In the genomic region with DNA sequence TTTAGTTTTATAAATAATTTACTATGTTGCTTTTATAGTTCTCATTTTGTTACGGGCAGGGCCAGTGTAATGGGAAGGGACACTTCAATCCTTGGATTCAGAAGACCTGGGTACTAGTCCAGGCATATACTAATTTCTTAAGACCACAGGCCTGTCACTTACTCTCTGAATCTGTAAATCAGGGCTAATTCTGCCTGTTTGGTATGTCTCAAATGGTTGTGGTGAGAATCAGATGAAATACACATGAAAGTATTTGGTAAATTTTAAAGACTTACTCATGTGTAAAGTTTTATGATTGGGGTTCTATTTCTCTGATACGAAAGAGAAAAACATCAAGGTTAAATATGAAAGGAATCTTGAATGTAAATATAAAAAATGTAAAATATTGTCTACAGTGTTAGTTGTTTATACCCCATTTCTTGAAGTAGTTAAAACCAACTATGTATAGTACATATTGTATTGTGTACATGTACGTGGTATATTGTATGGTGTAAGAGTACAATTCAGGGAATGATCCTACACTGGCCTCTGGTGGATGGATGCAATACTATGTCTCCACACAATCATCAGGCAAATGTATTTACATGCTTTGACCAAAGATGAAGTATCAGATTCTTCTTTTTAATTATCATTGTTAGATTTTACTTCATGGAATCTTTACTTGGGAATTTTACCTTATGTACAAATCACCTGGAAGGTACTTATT, we compare ENCODE assay signal across 8 cellular contexts. TPM values are rescaled to one million over a fixed set of nuclear protein-coding genes. Genes with fewer than 3 reads are reported as not detected.
A peak's percentile ranks its signal among the peaks of the same experiment; 100 is the strongest.
DNase-seq lines count a peak whose midpoint lies in the region; ATAC-seq lines count a peak whose summit lies in the region.

No MANE protein-coding gene starts in this region.

- H3K9me3 Mint-ChIP-seq in naive thymus-derived CD8-positive, alpha-beta T cell, result no peaks in the 10 kb centered on the region

- H3K27me3 Mint-ChIP-seq in naive thymus-derived CD8-positive, alpha-beta T cell, result peaks cover 10 to 29% (median 15%) of the 10 kb centered on the region in 5 donors

- no peaks in the 10 kb centered on the region for H3K36me3 Mint-ChIP-seq in naive thymus-derived CD8-positive, alpha-beta T cell

- H3K4me3 Mint-ChIP-seq in naive thymus-derived CD8-positive, alpha-beta T cell, result no peak overlapping the region

- ATAC-seq in GM21360 (IDR thresholded peaks at IDR 0.05; ENCODE audit: unreplicated experiment), result peak; percentile 66
- no peak for ATAC-seq in naive thymus-derived CD8-positive, alpha-beta T cell

- POLR2A ChIA-PET in naive thymus-derived CD8-positive, alpha-beta T cell (lab: Charles Lee), result no interaction called here

- peak; percentile 42 for DNase-seq in D341Med (ENCODE audit: low spot score)
- peak; percentile 47 to 65 for DNase-seq in Kasumi-1 (lab: John Stamatoyannopoulos, UW)
- peak; percentile 62 for DNase-seq in astrocyte of the hippocampus (ENCODE audit: low read depth, low spot score)
- peak; percentile 31 for DNase-seq in medulla oblongata (ENCODE audit: extremely low spot score)
- no peak for DNase-seq in C1 segment of cervical spinal cord (lab: John Stamatoyannopoulos, UW)
- no peak for DNase-seq in naive thymus-derived CD8-positive, alpha-beta T cell
- no peak for DNase-seq in stimulated activated CD4-positive, alpha-beta T cell treated with anti-CD3 and anti-CD28 coated beads, Interleukin-1b, Interleukin-23, amount 100 ng/mL, for 48 hours

- peaks cover 0 to 10% (median 0%) of the 10 kb centered on the region in 4 donors for H3K4me1 Mint-ChIP-seq in naive thymus-derived CD8-positive, alpha-beta T cell

- H3K27ac Mint-ChIP-seq in naive thymus-derived CD8-positive, alpha-beta T cell, result no peak overlapping the region

RNA-seq across cellular contexts. Expression of a gene that starts 24.5 kb away (rescaled TPM):
- not detected for total RNA-seq in naive thymus-derived CD8-positive, alpha-beta T cell
- polyA plus RNA-seq in naive thymus-derived CD8-positive, alpha-beta T cell, result not detected

RNA-seq across cellular contexts. Expression of a gene that starts 28.3 kb away (rescaled TPM):
- total RNA-seq in naive thymus-derived CD8-positive, alpha-beta T cell, result 1 to 10 TPM; 2.4 TPM
- 1 to 10 TPM; 2.7 to 4.7 (median 2.8) TPM for polyA plus RNA-seq in naive thymus-derived CD8-positive, alpha-beta T cell

RNA-seq across cellular contexts. Expression of a gene that starts 54.8 kb away (rescaled TPM):
- under 1 TPM; 0.58 to 0.68 TPM for total RNA-seq in naive thymus-derived CD8-positive, alpha-beta T cell
- under 1 TPM in 2 of 3 donors, not detected in 1; 0.05 to 0.24 TPM for polyA plus RNA-seq in naive thymus-derived CD8-positive, alpha-beta T cell

Comparison
In these comparisons a context has a peak if more than half of its experiments do, and no peak if none do; other contexts are left out.
1. DNase-seq: peak in D341Med (single experiment), Kasumi-1 (2 of 2), astrocyte of the hippocampus (single experiment) and medulla oblongata (single experiment); none in C1 segment of cervical spinal cord (0 of 14), naive thymus-derived CD8-positive, alpha-beta T cell (0 of 10) and stimulated activated CD4-positive, alpha-beta T cell treated with anti-CD3 and anti-CD28 coated beads, Interleukin-1b, Interleukin-23, amount 100 ng/mL, for 48 hours (single experiment).